Comparison of ENCODE assay signal across 9 cellular contexts in genomic region chr1:9784508-9785133, GRCh38. TPM values are rescaled to one million over a fixed set of nuclear protein-coding genes. Genes with fewer than 3 reads are reported as not detected.
DNase-seq lines count a peak whose midpoint lies in the region; ATAC-seq lines count a peak whose summit lies in the region.
"Had no signal": no experiment of that assay in that cellular context is flagged by ENCODE, and none has a peak within 500 bp of the region (broad histone marks: within the 10 kb centered on the region; RNA-seq: fewer than 3 reads in every experiment).

No MANE protein-coding gene starts in this region.

- peaks cover 0 to 2% (median 0%) of the 10 kb centered on the region in 3 donors for H3K27me3 Mint-ChIP-seq in immature natural killer cell (ENCODE audit: low read depth in 3 of 3)
- H3K27me3 Mint-ChIP-seq: activated naive CD4-positive, alpha-beta T cell treated with anti-CD3 and anti-CD28 coated beads, Interleukin-2, amount 50 U/mL, for 24 hours had no signal

- no peaks in the 10 kb centered on the region for H3K9me3 Mint-ChIP-seq in immature natural killer cell
- H3K9me3 Mint-ChIP-seq: activated naive CD4-positive, alpha-beta T cell treated with anti-CD3 and anti-CD28 coated beads, Interleukin-2, amount 50 U/mL, for 24 hours had no signal

- H3K27ac Mint-ChIP-seq in immature natural killer cell = no peak overlapping the region
- H3K27ac Mint-ChIP-seq: activated naive CD4-positive, alpha-beta T cell treated with anti-CD3 and anti-CD28 coated beads, Interleukin-2, amount 50 U/mL, for 24 hours had no signal

- ATAC-seq in HG03045 (IDR thresholded peaks at IDR 0.05; ENCODE audit: unreplicated experiment) = no peak

- in situ Hi-C loops in KBM-7 (cut with MboI; ENCODE audit: low pct_unique_long_range_greater_than_20kb, low sequenced_read_pairs) = no loop called here

- no peaks in the 10 kb centered on the region for H3K36me3 Mint-ChIP-seq in immature natural killer cell
- H3K36me3 Mint-ChIP-seq: activated naive CD4-positive, alpha-beta T cell treated with anti-CD3 and anti-CD28 coated beads, Interleukin-2, amount 50 U/mL, for 24 hours had no signal

- H3K4me3 Mint-ChIP-seq in immature natural killer cell = no peak overlapping the region
- H3K4me3 Mint-ChIP-seq: activated naive CD4-positive, alpha-beta T cell treated with anti-CD3 and anti-CD28 coated beads, Interleukin-2, amount 50 U/mL, for 24 hours had no signal

- H3K4me1 Mint-ChIP-seq in immature natural killer cell = peaks cover 24% of the 10 kb centered on the region in 2 donors

- DNase-seq in DMS114 treated with DMSO at 0.1 percent for 48 hours (lab: John Stamatoyannopoulos, UW; ENCODE audit: unreplicated experiment) = peak; percentile 44
- DNase-seq in KBM-7 = peak; percentile 70
- DNase-seq in SK-N-DZ (ENCODE audit: low spot score) = peak; percentile 29
- DNase-seq in activated naive CD4-positive, alpha-beta T cell treated with anti-CD3 and anti-CD28 coated beads, Interleukin-2, amount 50 U/mL, for 16 hours = peak; percentile 64
- peak; percentile 46 to 55 (median 51) for DNase-seq in immature natural killer cell
- peak; percentile 17 to 36 (median 30) for DNase-seq in stimulated activated CD4-positive, alpha-beta T cell treated with anti-CD3 and anti-CD28 coated beads, TNF-alpha, amount 100 ng/mL, for 1 hour (ENCODE audit: low read depth in 3 of 3, low spot score in 1 of 3)
- no peak for DNase-seq in NCI-H774 (lab: John Stamatoyannopoulos, UW)

RNA-seq across cellular contexts. Expression of gene CLSTN1, which starts 39.1 kb away (rescaled TPM):
- polyA plus RNA-seq in SK-N-DZ (2014; cell fraction: cytosol; rRNA removed) = 31.0 and 37.5 TPM in 2 replicates
- polyA plus RNA-seq in SK-N-DZ (2014; cell fraction: nucleus; rRNA removed) = 17.5 and 26.6 TPM in 2 replicates
- polyA plus RNA-seq in immature natural killer cell = 10 to 100 TPM in 2 of 3 donors, 1 to 10 TPM in 1; 7.4 to 35.7 (median 11.0) TPM
